In genomic region chr22:35065796-35066218, GRCh38 we compare ENCODE assay signal across 27 cellular contexts. TPM values are rescaled to one million over a fixed set of nuclear protein-coding genes. Genes with fewer than 3 reads are reported as not detected.
DNase-seq lines count a peak whose midpoint lies in the region; ATAC-seq and TF ChIP-seq lines count a peak whose summit lies in the region.
"Had no signal": no experiment of that assay in that cellular context is flagged by ENCODE, and none has a peak within 500 bp of the region (broad histone marks: within the 10 kb centered on the region; RNA-seq: fewer than 3 reads in every experiment).

ISX (plus strand) TSS chr22:35066158; CDS start chr22:35067088, 930 bp downstream.

- no peak within 1 kb of the TSS for H4K91ac ChIP-seq in H9 (ENCODE audit: insufficient read length, low read depth, low read length)

- H2BK15ac ChIP-seq in H9 (ENCODE audit: low read depth, low read length): no peak within 1 kb of the TSS

- H3K79me2 ChIP-seq in H9 (ENCODE audit: insufficient read depth, low read length) (no peaks in the 10 kb centered on the region), mammary epithelial cell (ENCODE audit: insufficient read depth, low read length) (no peaks in the 10 kb centered on the region)

- H4K8ac ChIP-seq in H9 (replicated peaks; ENCODE audit: insufficient read length, low read depth, low read length): no peak within 1 kb of the TSS

- intact Hi-C loops in colonic mucosa (cut with DNase I): no loop called here
- intact Hi-C loops in prostate gland (cut with DNase I): no loop called here
- intact Hi-C loops in mammary epithelial cell (cut with micrococcal nuclease): no loop called here

- TF ChIP-seq CTCF in H9 (conservative IDR thresholded peaks at IDR 0.05) (no peak), colonic mucosa (IDR thresholded peaks at IDR 0.05) (no peak), prostate gland (IDR thresholded peaks at IDR 0.05) (no peak), mammary epithelial cell (conservative IDR thresholded peaks at IDR 0.05 in 1 of 2, IDR thresholded peaks at IDR 0.05 in 1 of 2; ENCODE audit: extremely low read depth in 1 of 2, insufficient read depth in 1 of 2, low read depth in 1 of 2, low read length in 2 of 2) (no peak), foreskin keratinocyte (conservative IDR thresholded peaks at IDR 0.05) (no peak)

- H3K4me1 ChIP-seq in H9 (ENCODE audit: insufficient read depth, low read length) (no peaks in the 10 kb centered on the region), colonic mucosa (peaks cover 4% of the 10 kb centered on the region), prostate gland (replicated peaks) (peaks cover 18% of the 10 kb centered on the region), mammary epithelial cell (ENCODE audit: insufficient read depth, low read length) (no peaks in the 10 kb centered on the region), foreskin keratinocyte (peaks cover 3% of the 10 kb centered on the region)
- H3K4me1 ChIP-seq: ascending aorta, pancreas, upper lobe of left lung had no signal

- no peak within 1 kb of the TSS for H3T11ph ChIP-seq in H9 (ENCODE audit: low read length)

- H3K4ac ChIP-seq in H9 (ENCODE audit: low read depth, low read length): no peak within 1 kb of the TSS

- H3K23me2 ChIP-seq in H9 (ENCODE audit: insufficient read length, low read depth, low read length, poor library complexity, severe bottlenecking): no peaks in the 10 kb centered on the region

- peak within 1 kb of the TSS in 1 of 3 experiments; percentile 29; a peak in 2 of 7 replicates for H3K27ac Mint-ChIP-seq in H9
- H3K27ac Mint-ChIP-seq: activated naive CD4-positive, alpha-beta T cell treated with anti-CD3 and anti-CD28 coated beads for 36 hours; CD8-positive, alpha-beta T cell; IgD-negative memory B cell had no signal

- WGBS in H9 (ENCODE audit: extremely low coverage, insufficient read length, low lambda C conversion rate): no CpG with 5 or more reads among the region's 1 CpG
- 24% methylated on average over 1 of the region's 1 CpG for WGBS in prostate gland
- 0% methylated on average over 1 of the region's 1 CpG for WGBS in mammary epithelial cell (ENCODE audit: low coverage, missing lambda C conversion rate)

- H3K79me1 ChIP-seq in H9 (ENCODE audit: insufficient read depth, low read depth, low read length, poor library complexity, severe bottlenecking): no peaks in the 10 kb centered on the region

- no peak for DNase-seq in H9
- DNase-seq in NCI-H1417 treated with DMSO at 0.1 percent for 48 hours (lab: John Stamatoyannopoulos, UW): peak; percentile 8
- peak; percentile 85 for DNase-seq in colonic mucosa
- peak; percentile 89 for DNase-seq in prostate gland (ENCODE audit: low spot score)
- no peak for DNase-seq in mammary epithelial cell
- no peak for DNase-seq in foreskin keratinocyte
- DNase-seq in HT-29 (ENCODE audit: low spot score): no peak
- DNase-seq: activated CD4-positive, CD25-positive, alpha-beta regulatory T cell treated with anti-CD3 and anti-CD28 coated beads, Interleukin-2, amount 50 U/mL, for 72 hours; activated naive CD4-positive, alpha-beta T cell treated with anti-CD3 and anti-CD28 coated beads for 36 hours; activated T-cell treated with anti-CD3 and anti-CD28 coated beads, Interleukin-2, amount 50 U/mL, for 48 hours; CD8-positive, alpha-beta T cell; DND-41; hypothalamus; naive thymus-derived CD4-positive, alpha-beta T cell; NCI-H1930; NCI-H446 treated with DMSO at 0.1 percent for 48 hours; pancreas; stimulated activated naive CD8-positive, alpha-beta T cell treated with anti-CD3 and anti-CD28 coated beads, Interleukin-15, amount 100 ng/mL, for 72 hours; T-helper 9 cell; upper lobe of left lung had no signal

- H3K9me3 ChIP-seq in H9 (ENCODE audit: control insufficient read depth, low read depth, low read length) (no peaks in the 10 kb centered on the region), colonic mucosa (no peaks in the 10 kb centered on the region), prostate gland (no peaks in the 10 kb centered on the region), mammary epithelial cell (replicated peaks; ENCODE audit: insufficient read depth, low read length) (peaks cover 26% of the 10 kb centered on the region)
- H3K9me3 ChIP-seq: ascending aorta, pancreas, upper lobe of left lung had no signal

- CTCF ChIA-PET in mammary epithelial cell (lab: Charles Lee; ENCODE audit: low non-redundant PET): no interaction called here

- H4K5ac ChIP-seq in H9 (ENCODE audit: insufficient read length, low read depth, low read length): no peak within 1 kb of the TSS

- no peak within 1 kb of the TSS for H2BK120ac ChIP-seq in H9 (ENCODE audit: low read depth, low read length, poor library complexity, severe bottlenecking)

- H3K4me2 ChIP-seq in H9 (ENCODE audit: insufficient read depth, insufficient read length, low read length): no peak within 1 kb of the TSS
- no peak within 1 kb of the TSS for H3K4me2 ChIP-seq in mammary epithelial cell (ENCODE audit: insufficient read depth, low read depth, low read length)

- TF ChIP-seq POLR2A in prostate gland (IDR thresholded peaks at IDR 0.05): no peak

- H3K23ac ChIP-seq in H9 (ENCODE audit: insufficient read length, low read depth, low read length): no peak within 1 kb of the TSS

- BruUV-seq in mammary epithelial cell (replicated peaks; lab: Mats Ljungman, UMichigan): no TSS peak

- H3K14ac ChIP-seq in H9 (ENCODE audit: insufficient read depth, low read length): no peak within 1 kb of the TSS

- in situ Hi-C loops in mammary epithelial cell (cut with MboI; ENCODE audit: low sequenced_read_pairs in 2 of 2): no loop called here

- H3K36me3 Mint-ChIP-seq in H9 (ENCODE audit: insufficient read depth in 1 of 3, low read depth in 3 of 3): no peaks in the 10 kb centered on the region
- H3K36me3 Mint-ChIP-seq: CD8-positive, alpha-beta T cell; IgD-negative memory B cell; naive thymus-derived CD4-positive, alpha-beta T cell had no signal

- no peak within 1 kb of the TSS for H2AK5ac ChIP-seq in H9 (ENCODE audit: insufficient read length, low read length)

- H4K20me1 ChIP-seq in H9 (ENCODE audit: control insufficient read depth, insufficient read depth, insufficient read length): no peaks in the 10 kb centered on the region
- H4K20me1 ChIP-seq in mammary epithelial cell (ENCODE audit: insufficient read depth, low read length): no peaks in the 10 kb centered on the region

- H3K9me3 Mint-ChIP-seq in H9: no peaks in the 10 kb centered on the region
- H3K9me3 Mint-ChIP-seq: activated naive CD4-positive, alpha-beta T cell treated with anti-CD3 and anti-CD28 coated beads for 36 hours; CD8-positive, alpha-beta T cell; central memory CD8-positive, alpha-beta T cell; IgD-negative memory B cell had no signal

- H3K9ac ChIP-seq in H9 (ENCODE audit: extremely low read depth, insufficient read length, low read length): no peak within 1 kb of the TSS
- H3K9ac ChIP-seq in colonic mucosa (ENCODE audit: low read depth in 2 of 2, low read length in 2 of 2): peak within 1 kb of the TSS; percentile 61 to 81
- no peak within 1 kb of the TSS for H3K9ac ChIP-seq in mammary epithelial cell (ENCODE audit: insufficient read depth, low read length)

- peaks cover 4 to 5% of the 10 kb centered on the region in 2 experiments; a peak in 2 of 4 replicates for H3K4me1 Mint-ChIP-seq in H9
- H3K4me1 Mint-ChIP-seq: central memory CD8-positive, alpha-beta T cell; IgD-negative memory B cell had no signal

- H2AFZ ChIP-seq in H9 (ENCODE audit: low read length) (no peak within 1 kb of the TSS), mammary epithelial cell (ENCODE audit: low read depth, low read length) (no peak within 1 kb of the TSS)

- H3K27me3 ChIP-seq in H9 (ENCODE audit: insufficient read depth, low read length): no peaks in the 10 kb centered on the region
- no peaks in the 10 kb centered on the region for H3K27me3 ChIP-seq in colonic mucosa
- H3K27me3 ChIP-seq in prostate gland (replicated peaks; ENCODE audit: insufficient read depth): no peaks in the 10 kb centered on the region
- H3K27me3 ChIP-seq in mammary epithelial cell (ENCODE audit: insufficient read depth, low read length): no peaks in the 10 kb centered on the region
- H3K27me3 ChIP-seq in foreskin keratinocyte: no peaks in the 10 kb centered on the region
- H3K27me3 ChIP-seq: ascending aorta, pancreas, upper lobe of left lung had no signal

- peaks cover 13% of the 10 kb centered on the region for H3K27me3 Mint-ChIP-seq in H9 (ENCODE audit: low read depth)

- H3K18ac ChIP-seq in H9 (ENCODE audit: insufficient read length, low read depth, low read length): no peak within 1 kb of the TSS

- H2BK12ac ChIP-seq in H9 (ENCODE audit: insufficient read length, low read depth, low read length): no peak within 1 kb of the TSS

- no peak within 1 kb of the TSS for H2BK20ac ChIP-seq in H9 (ENCODE audit: low read depth, low read length, poor library complexity, severe bottlenecking)

- ATAC-seq in GM19397 (IDR thresholded peaks at IDR 0.05; ENCODE audit: unreplicated experiment) (no peak), foreskin keratinocyte (no peak)
- ATAC-seq: CD8-positive, alpha-beta T cell; naive thymus-derived CD4-positive, alpha-beta T cell; pancreas; stimulated activated naive CD8-positive, alpha-beta T cell treated with anti-CD3 and anti-CD28 coated beads, Interleukin-15, amount 100 ng/mL, for 72 hours had no signal

- H3K4me3 ChIP-seq in colonic mucosa (peak within 1 kb of the TSS; percentile 40), prostate gland (no peak within 1 kb of the TSS), mammary epithelial cell (replicated peaks in 1 of 3; ENCODE audit: insufficient read depth in 1 of 3, low read depth in 2 of 3, low read length in 3 of 3) (no peak within 1 kb of the TSS)
- H3K4me3 ChIP-seq: ascending aorta, pancreas had no signal

- dilution Hi-C loops in mammary epithelial cell (cut with HindIII; ENCODE audit: low sequenced_read_pairs): no loop called here

- no peak within 1 kb of the TSS for H3K27ac ChIP-seq in H9 (ENCODE audit: insufficient read length, low read depth, low read length)
- H3K27ac ChIP-seq in colonic mucosa: peak within 1 kb of the TSS; percentile 79
- no peak within 1 kb of the TSS for H3K27ac ChIP-seq in prostate gland
- H3K27ac ChIP-seq in mammary epithelial cell (ENCODE audit: insufficient read depth, low read depth, low read length): no peak within 1 kb of the TSS
- H3K27ac ChIP-seq in foreskin keratinocyte: no peak within 1 kb of the TSS
- H3K27ac ChIP-seq: ascending aorta, pancreas, upper lobe of left lung had no signal

- peak within 1 kb of the TSS; percentile 19 for H2BK5ac ChIP-seq in H9 (ENCODE audit: insufficient read length, low read length)

- no peak within 1 kb of the TSS for H3K4me3 Mint-ChIP-seq in H9
- H3K4me3 Mint-ChIP-seq: activated naive CD4-positive, alpha-beta T cell treated with anti-CD3 and anti-CD28 coated beads for 36 hours; CD8-positive, alpha-beta T cell; central memory CD8-positive, alpha-beta T cell; IgD-negative memory B cell; naive thymus-derived CD4-positive, alpha-beta T cell; stimulated activated naive CD8-positive, alpha-beta T cell treated with anti-CD3 and anti-CD28 coated beads, Interleukin-15, amount 100 ng/mL, for 72 hours had no signal

- no peak within 1 kb of the TSS for H3K56ac ChIP-seq in H9 (ENCODE audit: insufficient read length, low read depth, low read length)

- H3K36me3 ChIP-seq in colonic mucosa (no peaks in the 10 kb centered on the region), prostate gland (no peaks in the 10 kb centered on the region), mammary epithelial cell (ENCODE audit: insufficient read depth, low read length) (no peaks in the 10 kb centered on the region)
- H3K36me3 ChIP-seq: ascending aorta, pancreas, upper lobe of left lung had no signal

RNA-seq across cellular contexts. Expression of gene ISX, which starts in this region (rescaled TPM):
- total RNA-seq in H9 (2021) (not detected in 2 replicates), colonic mucosa (10 to 100 TPM; 36.4 to 53.1 TPM), prostate gland (1 to 10 TPM in 1 of 2 donors, under 1 TPM in 1; 0.14 to 1.9 TPM), mammary epithelial cell (not detected), foreskin keratinocyte (not detected in 2 replicates)
- polyA plus RNA-seq in mammary epithelial cell (not detected), foreskin keratinocyte (not detected in 2 replicates)
- not detected for polyA minus RNA-seq in mammary epithelial cell
- not detected in 2 replicates for total RNA-seq in HT-29 (2014; rRNA removed; shearing (Covaris generic))
- total RNA-seq: activated naive CD4-positive, alpha-beta T cell treated with anti-CD3 and anti-CD28 coated beads for 36 hours; ascending aorta; CD8-positive, alpha-beta T cell; frontal cortex; lung microvascular endothelial cell; naive thymus-derived CD4-positive, alpha-beta T cell; upper lobe of left lung had no signal
- polyA plus RNA-seq: esophagus; IgD-negative memory B cell; naive thymus-derived CD4-positive, alpha-beta T cell had no signal

Comparison
In these comparisons a context has a peak if more than half of its experiments do, and no peak if none do; other contexts are left out.
1. RNA of gene ISX (total RNA-seq): 36.4 to 53.1 TPM in colonic mucosa; 0.14 to 1.9 TPM in prostate gland, not detected in H9, not detected in mammary epithelial cell, not detected in foreskin keratinocyte and not detected in HT-29; every median in the first group is over 10 times any median in the second.
2. DNase-seq: peak in NCI-H1417 treated with DMSO at 0.1 percent for 48 hours (single experiment), colonic mucosa (single experiment) and prostate gland (single experiment); none in H9 (single experiment), mammary epithelial cell (single experiment), foreskin keratinocyte (0 of 2) and HT-29 (single experiment).
3. H3K9ac ChIP-seq: peak in colonic mucosa (2 of 2); none in H9 (single experiment) and mammary epithelial cell (single experiment).